In the genomic region with DNA sequence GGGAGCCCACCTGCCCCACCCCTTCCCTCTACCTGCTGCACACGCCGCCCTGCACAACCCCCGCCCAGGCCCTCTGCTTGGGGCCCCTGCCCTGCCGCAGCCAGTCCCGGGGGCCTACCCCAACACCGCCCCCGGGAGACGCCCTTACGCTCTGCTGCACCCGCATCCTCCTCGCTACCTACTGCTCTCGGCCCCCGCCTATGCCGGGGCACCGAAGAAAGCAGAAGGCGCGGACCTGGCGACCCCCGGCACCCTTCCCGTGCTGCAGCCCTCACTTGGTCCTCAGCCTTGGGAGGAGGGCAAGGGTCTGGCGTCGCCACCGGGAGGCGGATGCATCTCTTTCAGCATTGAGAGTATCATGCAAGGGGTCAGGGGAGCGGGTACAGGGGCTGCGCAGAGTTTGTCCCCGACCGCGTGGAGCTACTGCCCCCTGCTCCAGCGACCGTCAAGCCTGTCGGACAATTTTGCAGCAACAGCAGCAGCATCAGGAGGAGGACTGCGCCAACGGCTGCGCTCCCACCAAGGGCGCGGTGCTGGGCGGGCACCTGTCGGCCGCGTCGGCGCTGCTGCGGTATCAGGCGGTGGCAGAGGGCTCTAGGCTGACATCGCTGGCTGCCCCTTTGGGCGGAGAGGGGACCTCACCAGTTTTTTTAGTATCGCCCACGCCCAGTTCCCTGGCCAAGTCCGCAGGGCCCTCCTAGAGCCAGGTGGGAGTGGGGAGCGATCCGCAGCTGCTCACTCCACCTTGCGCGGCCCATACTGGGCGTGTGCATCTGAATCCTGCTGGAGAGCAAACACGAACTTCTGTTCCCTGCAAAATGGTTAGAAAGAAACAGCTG, we compare ENCODE assay signal across 8 cellular contexts. TPM values are rescaled to one million over a fixed set of nuclear protein-coding genes. Genes with fewer than 3 reads are reported as not detected.
DNase-seq lines count a peak whose midpoint lies in the region; ATAC-seq, FAIRE-seq and TF ChIP-seq lines count a peak whose summit lies in the region.
"Not testable (repeated sequence)": the region's sequence is repeated elsewhere in the genome, so short reads cannot be mapped to it uniquely, and the experiment has no call there.

No MANE protein-coding gene starts in this region.

- peaks cover 18% of the 10 kb centered on the region for H3K27me3 Mint-ChIP-seq in CD4-positive, CD25-positive, alpha-beta regulatory T cell
- peaks cover 29% of the 10 kb centered on the region for H3K27me3 Mint-ChIP-seq in T-helper 17 cell
- peaks cover 36% of the 10 kb centered on the region for H3K27me3 Mint-ChIP-seq in activated CD8-positive, alpha-beta memory T cell treated with anti-CD3 and anti-CD28 coated beads, Interleukin-2, amount 10 ng/mL, durations not matched to agents 7 days and 5 days
- peaks cover 66% of the 10 kb centered on the region for H3K27me3 Mint-ChIP-seq in activated naive CD4-positive, alpha-beta T cell treated with anti-CD3 and anti-CD28 coated beads, Interleukin-2, amount 10 ng/mL, durations not matched to agents 7 days and 5 days

- not testable (repeated sequence) for H3K79me2 ChIP-seq in H1 (ENCODE audit: control insufficient read depth in 1 of 2, insufficient read depth in 2 of 2, low read length in 2 of 2)

- H3K23me2 ChIP-seq in H1 (ENCODE audit: low read depth, low read length), result not testable (repeated sequence)

- H3K4me3 Mint-ChIP-seq in CD4-positive, CD25-positive, alpha-beta regulatory T cell, result peak overlapping the region in 3 of 4 donors; percentile 71 to 86 (median 74)
- H3K4me3 Mint-ChIP-seq in T-helper 17 cell, result peak overlapping the region; percentile 75
- H3K4me3 Mint-ChIP-seq in activated CD8-positive, alpha-beta memory T cell treated with anti-CD3 and anti-CD28 coated beads, Interleukin-2, amount 10 ng/mL, durations not matched to agents 7 days and 5 days, result peak overlapping the region; percentile 56
- H3K4me3 Mint-ChIP-seq in activated naive CD4-positive, alpha-beta T cell treated with anti-CD3 and anti-CD28 coated beads, Interleukin-2, amount 10 ng/mL, durations not matched to agents 7 days and 5 days, result peak overlapping the region; percentile 37

- H3K4me2 ChIP-seq in H1 (ENCODE audit: insufficient read depth in 1 of 2, low read depth in 2 of 2, low read length in 2 of 2), result not testable (repeated sequence)

- not testable (repeated sequence) for H4K91ac ChIP-seq in H1 (replicated peaks; ENCODE audit: insufficient read length, low read length)

- not testable (repeated sequence) for H3K9me3 ChIP-seq in CD4-positive, CD25-positive, alpha-beta regulatory T cell (ENCODE audit: control insufficient read depth in 2 of 2, low read length in 2 of 2); T-helper 17 cell (ENCODE audit: control insufficient read depth, low read length, poor library complexity, severe bottlenecking); H1 (ENCODE audit: insufficient read depth in 2 of 2, low read depth in 1 of 2, low read length in 1 of 2); mucosa of descending colon; neutrophil

- not testable (repeated sequence) for H2AFZ ChIP-seq in H1 (ENCODE audit: low read length)

- peaks cover 15% of the 10 kb centered on the region for H3K4me1 ChIP-seq in CD4-positive, CD25-positive, alpha-beta regulatory T cell (ENCODE audit: control insufficient read depth, insufficient read depth, low read length, poor library complexity, severe bottlenecking)
- not testable (repeated sequence) for H3K4me1 ChIP-seq in H1 (replicated peaks in 1 of 4; ENCODE audit: control insufficient read depth in 3 of 4, insufficient read depth in 4 of 4, low read length in 3 of 4)
- H3K4me1 ChIP-seq in mucosa of descending colon (ENCODE audit: low read depth), result peaks cover 18% of the 10 kb centered on the region
- peaks cover 13 to 38% of the 10 kb centered on the region in 2 experiments for H3K4me1 ChIP-seq in neutrophil (ENCODE audit: control insufficient read depth in 1 of 2, insufficient read depth in 1 of 2, low read depth in 1 of 2, low read length in 1 of 2)

- not testable (repeated sequence) for ATAC-seq in CD4-positive, CD25-positive, alpha-beta regulatory T cell (ENCODE audit: low read depth in 2 of 2); T-helper 17 cell; activated CD8-positive, alpha-beta memory T cell treated with anti-CD3 and anti-CD28 coated beads, Interleukin-2, amount 10 ng/mL, durations not matched to agents 7 days and 5 days; mucosa of descending colon

- H3K18ac ChIP-seq in H1 (ENCODE audit: extremely low read depth, low read length), result not testable (repeated sequence)

- not testable (repeated sequence) for H4K20me1 ChIP-seq in H1 (replicated peaks in 1 of 2; ENCODE audit: control insufficient read depth in 1 of 2, insufficient read depth in 2 of 2, low read length in 2 of 2)

- H2BK12ac ChIP-seq in H1 (ENCODE audit: low read depth, low read length), result not testable (repeated sequence)

- H3K27me3 ChIP-seq in CD4-positive, CD25-positive, alpha-beta regulatory T cell (ENCODE audit: control insufficient read depth, insufficient read depth, low read length), result not testable (repeated sequence)
- H3K27me3 ChIP-seq in H1 (replicated peaks in 1 of 4; ENCODE audit: control insufficient read depth in 3 of 4, extremely low read depth in 1 of 4, insufficient read depth in 3 of 4, low read length in 3 of 4) (peaks cover 20 to 44% (median 38%) of the 10 kb centered on the region in 4 experiments; a peak in 6 of 7 replicates), neutrophil (peaks cover 64% of the 10 kb centered on the region)

- not testable (repeated sequence) for H3K4me3 ChIP-seq in CD4-positive, CD25-positive, alpha-beta regulatory T cell (ENCODE audit: low read depth, low read length); H1 (ENCODE audit: extremely low read depth in 1 of 4, insufficient read depth in 2 of 4, low read depth in 3 of 4, low read length in 4 of 4); mucosa of descending colon
- peak overlapping the region; percentile 41 to 43 for H3K4me3 ChIP-seq in neutrophil (ENCODE audit: low read depth in 1 of 2, low read length in 1 of 2)

- not testable (repeated sequence) for H2BK120ac ChIP-seq in H1 (replicated peaks; ENCODE audit: low read depth, low read length)

- not testable (repeated sequence) for H3K23ac ChIP-seq in H1 (ENCODE audit: insufficient read length)

- H2BK20ac ChIP-seq in H1 (ENCODE audit: low read length), result not testable (repeated sequence)

- not testable (repeated sequence) for H3K4ac ChIP-seq in H1 (replicated peaks; ENCODE audit: insufficient read length, low read depth, low read length)

- not testable (repeated sequence) for TF ChIP-seq POLR2A in H1 (IDR thresholded peaks at IDR 0.05; ENCODE audit: control extremely low read depth in 1 of 2, low read depth in 2 of 2, low read length in 2 of 2)

- not testable (repeated sequence) for H2AK5ac ChIP-seq in H1 (ENCODE audit: low read depth, low read length)

- H4K8ac ChIP-seq in H1 (ENCODE audit: extremely low read depth, insufficient read depth, low read length), result not testable (repeated sequence)

- not testable (repeated sequence) for DNase-seq in CD4-positive, CD25-positive, alpha-beta regulatory T cell; T-helper 17 cell; activated CD8-positive, alpha-beta memory T cell treated with anti-CD3 and anti-CD28 coated beads, Interleukin-2, amount 10 ng/mL, durations not matched to agents 7 days and 5 days
- DNase-seq in GM13977 (ENCODE audit: low spot score), result peak; percentile 3
- peak; percentile 29 for DNase-seq in activated naive CD4-positive, alpha-beta T cell treated with anti-CD3 and anti-CD28 coated beads, Interleukin-2, amount 10 ng/mL, durations not matched to agents 7 days and 5 days
- DNase-seq in H1 (ENCODE audit: low read depth in 1 of 2, low spot score in 2 of 2), result peak in 1 of 2 experiments; percentile 51
- peak in 2 of 3 donors; percentile 5 to 29 for DNase-seq in mucosa of descending colon

- not testable (repeated sequence) for H2BK15ac ChIP-seq in H1 (ENCODE audit: low read length)

- not testable (repeated sequence) for H3K9me3 Mint-ChIP-seq in CD4-positive, CD25-positive, alpha-beta regulatory T cell; activated CD8-positive, alpha-beta memory T cell treated with anti-CD3 and anti-CD28 coated beads, Interleukin-2, amount 10 ng/mL, durations not matched to agents 7 days and 5 days (ENCODE audit: low read depth); activated naive CD4-positive, alpha-beta T cell treated with anti-CD3 and anti-CD28 coated beads, Interleukin-2, amount 10 ng/mL, durations not matched to agents 7 days and 5 days

- not testable (repeated sequence) for H2BK5ac ChIP-seq in H1 (ENCODE audit: low read depth, low read length)

- not testable (repeated sequence) for H3K56ac ChIP-seq in H1 (replicated peaks; ENCODE audit: insufficient read length, low read depth, low read length)

- H3K4me1 Mint-ChIP-seq in CD4-positive, CD25-positive, alpha-beta regulatory T cell, result peaks cover 5 to 33% (median 5%) of the 10 kb centered on the region in 4 donors
- H3K4me1 Mint-ChIP-seq in T-helper 17 cell, result peaks cover 16% of the 10 kb centered on the region
- peaks cover 18% of the 10 kb centered on the region for H3K4me1 Mint-ChIP-seq in activated CD8-positive, alpha-beta memory T cell treated with anti-CD3 and anti-CD28 coated beads, Interleukin-2, amount 10 ng/mL, durations not matched to agents 7 days and 5 days
- H3K4me1 Mint-ChIP-seq in activated naive CD4-positive, alpha-beta T cell treated with anti-CD3 and anti-CD28 coated beads, Interleukin-2, amount 10 ng/mL, durations not matched to agents 7 days and 5 days, result peaks cover 27% of the 10 kb centered on the region

- not testable (repeated sequence) for H3K27ac ChIP-seq in CD4-positive, CD25-positive, alpha-beta regulatory T cell (ENCODE audit: insufficient read depth, low read length, poor library complexity, severe bottlenecking); H1 (ENCODE audit: low read depth, low read length)
- H3K27ac ChIP-seq in neutrophil, result peak overlapping the region; percentile 10

- CTCF ChIA-PET in activated CD8-positive, alpha-beta memory T cell treated with anti-CD3 and anti-CD28 coated beads, Interleukin-2, amount 10 ng/mL, durations not matched to agents 7 days and 5 days (lab: Charles Lee); activated naive CD4-positive, alpha-beta T cell treated with anti-CD3 and anti-CD28 coated beads, Interleukin-2, amount 10 ng/mL, durations not matched to agents 7 days and 5 days (lab: Charles Lee); H1 (lab: Charles Lee; ENCODE audit: partially characterized antibody): not testable (repeated sequence)

- H3K36me3 ChIP-seq in CD4-positive, CD25-positive, alpha-beta regulatory T cell (ENCODE audit: control insufficient read depth, insufficient read depth, low read length); H1 (ENCODE audit: control insufficient read depth in 2 of 4, insufficient read depth in 4 of 4, low read length in 3 of 4); mucosa of descending colon (ENCODE audit: low read depth); neutrophil: not testable (repeated sequence)

- not testable (repeated sequence) for H3K79me1 ChIP-seq in H1 (ENCODE audit: low read depth, low read length)

- in situ Hi-C loops in GM13977 (cut with MboI; ENCODE audit: low pct_unique_long_range_greater_than_20kb, low sequenced_read_pairs, unreplicated experiment), result not testable (repeated sequence)

- not testable (repeated sequence) for H3K9ac ChIP-seq in H1 (replicated peaks in 1 of 4; ENCODE audit: extremely low read depth in 1 of 4, low read depth in 3 of 4, low read length in 3 of 4)

- not testable (repeated sequence) for TF ChIP-seq RAD21 in H1 (IDR thresholded peaks at IDR 0.05 in 1 of 2, conservative IDR thresholded peaks at IDR 0.05 in 1 of 2; ENCODE audit: low read depth in 2 of 2, low read length in 2 of 2)

- POLR2A ChIA-PET in H1 (lab: Charles Lee; ENCODE audit: partially characterized antibody), result not testable (repeated sequence)

- not testable (repeated sequence) for TF ChIP-seq EP300 in H1 (IDR thresholded peaks at IDR 0.05; ENCODE audit: borderline replicate concordance in 1 of 2, low read depth in 2 of 2, low read length in 2 of 2)

- not testable (repeated sequence) for FAIRE-seq in H1 (lab: Jason Lieb, UNC)

- H3K14ac ChIP-seq in H1 (ENCODE audit: insufficient read length), result not testable (repeated sequence)

- not testable (repeated sequence) for H4K5ac ChIP-seq in H1 (ENCODE audit: insufficient read length, low read depth, low read length)

- 2% methylated on average over 9 of the region's 56 CpGs; no CpG with 5 or more reads in 1 of the 2 experiments for WGBS in H1 (ENCODE audit: extremely low coverage in 1 of 2, insufficient coverage in 1 of 2, insufficient read length in 1 of 2, insufficient replicate concordance in 2 of 2, low coverage in 1 of 2, low lambda C conversion rate in 2 of 2, missing lambda C conversion rate in 1 of 2), 2 experiments

- not testable (repeated sequence) for H3K27ac Mint-ChIP-seq in CD4-positive, CD25-positive, alpha-beta regulatory T cell; activated CD8-positive, alpha-beta memory T cell treated with anti-CD3 and anti-CD28 coated beads, Interleukin-2, amount 10 ng/mL, durations not matched to agents 7 days and 5 days; activated naive CD4-positive, alpha-beta T cell treated with anti-CD3 and anti-CD28 coated beads, Interleukin-2, amount 10 ng/mL, durations not matched to agents 7 days and 5 days
- H3K27ac Mint-ChIP-seq in T-helper 17 cell, result peak overlapping the region; percentile 29

- H3K36me3 Mint-ChIP-seq in CD4-positive, CD25-positive, alpha-beta regulatory T cell; T-helper 17 cell (ENCODE audit: low read depth); activated CD8-positive, alpha-beta memory T cell treated with anti-CD3 and anti-CD28 coated beads, Interleukin-2, amount 10 ng/mL, durations not matched to agents 7 days and 5 days; activated naive CD4-positive, alpha-beta T cell treated with anti-CD3 and anti-CD28 coated beads, Interleukin-2, amount 10 ng/mL, durations not matched to agents 7 days and 5 days: not testable (repeated sequence)

- intact Hi-C loops in mucosa of descending colon (cut with DNase I, micrococcal nuclease), result not testable (repeated sequence)

- TF ChIP-seq CTCF in GM13977 (IDR thresholded peaks at IDR 0.05; ENCODE audit: extremely low read depth, insufficient read depth, missing control alignments); H1 (IDR thresholded peaks at IDR 0.05; ENCODE audit: control extremely low read depth in 1 of 3, insufficient read depth in 1 of 3, low read depth in 1 of 3, low read length in 3 of 3); mucosa of descending colon (IDR thresholded peaks at IDR 0.05); neutrophil (IDR thresholded peaks at IDR 0.05): not testable (repeated sequence)

RNA-seq across cellular contexts. Expression of gene FOXD4L1, which starts 1.6 kb away (rescaled TPM):
- not detected for total RNA-seq in CD4-positive, CD25-positive, alpha-beta regulatory T cell
- polyA plus RNA-seq in CD4-positive, CD25-positive, alpha-beta regulatory T cell, result under 1 TPM in 1 of 4 donors, not detected in 3; 0.32 TPM
- under 1 TPM in 1 of 2 donors, not detected in 1; 0.10 TPM for total RNA-seq in T-helper 17 cell
- total RNA-seq in activated CD8-positive, alpha-beta memory T cell treated with anti-CD3 and anti-CD28 coated beads, Interleukin-2, amount 10 ng/mL, durations not matched to agents 7 days and 5 days, result under 1 TPM; 0.23 to 0.47 TPM
- total RNA-seq in H1 (2021; fragmentation: NEBNext Ultra II Directional; extraction: Animal tissue kit (Norgen Biotek cat#: 25700)), result not detected in 2 replicates
- not detected in 2 replicates for polyA plus RNA-seq in H1 (2011; rRNA removed)
- polyA plus RNA-seq in H1 (2011; cell fraction: cytosol; rRNA removed), result 0.04 TPM
- 0.04 TPM for polyA plus RNA-seq in H1 (2011; cell fraction: nucleus; rRNA removed)
- not detected in 4 replicates for polyA plus RNA-seq in H1 (2012, experiment 1 of 2)
- polyA plus RNA-seq in H1 (2012, experiment 2 of 2), result not detected
- polyA plus RNA-seq in H1 (2013, experiment 1 of 2), result not detected
- polyA plus RNA-seq in H1 (2013, experiment 2 of 2), result not detected
- 0.07 and 0.09 TPM in 2 replicates for polyA minus RNA-seq in H1 (2011; rRNA and poly(A)+ RNA removed)
- polyA minus RNA-seq in H1 (2011; cell fraction: cytosol; rRNA and poly(A)+ RNA removed), result not detected
- 0.30 TPM for polyA minus RNA-seq in H1 (2011; cell fraction: nucleus; rRNA and poly(A)+ RNA removed)
- under 1 TPM in 2 of 3 donors, not detected in 1; 0.17 to 0.32 TPM for total RNA-seq in mucosa of descending colon
